ENCODE assay signal across 1 cellular context in genomic region chr1:116476321-116476720, GRCh38.
TF ChIP-seq lines count a peak whose summit lies in the region.

No MANE protein-coding gene starts in this region.

TF ChIP-seq in SK-N-SH, 30 proteins besides CTCF, POLR2A, EP300 and RAD21 (continued from another document):
- TF ChIP-seq RCOR1 (IDR thresholded peaks at IDR 0.05; ENCODE audit: low read length) (no peak), GATA2 (CRISPR knock-in tag; IDR thresholded peaks at IDR 0.05) (no peak), FOXJ3 (CRISPR knock-in tag; IDR thresholded peaks at IDR 0.05) (no peak), SMC3 (IDR thresholded peaks at IDR 0.05; ENCODE audit: low read depth, low read length) (no peak), CHD2 (IDR thresholded peaks at IDR 0.05; ENCODE audit: low read length, partially characterized antibody) (no peak), TAF1 (IDR thresholded peaks at IDR 0.05; ENCODE audit: borderline replicate concordance, low read depth, low read length) (no peak), TCF12 (IDR thresholded peaks at IDR 0.05) (no peak), MEF2A (IDR thresholded peaks at IDR 0.05; ENCODE audit: borderline replicate concordance, low read depth) (no peak), REST (IDR thresholded peaks at IDR 0.05; ENCODE audit: low read depth, low read length) (no peak), NRF1 (IDR thresholded peaks at IDR 0.05; ENCODE audit: low read depth, low read length) (no peak), MXI1 (IDR thresholded peaks at IDR 0.05; ENCODE audit: low read depth, low read length) (no peak)
